ENCODE assay signal across 24 cellular contexts in the genomic region with DNA sequence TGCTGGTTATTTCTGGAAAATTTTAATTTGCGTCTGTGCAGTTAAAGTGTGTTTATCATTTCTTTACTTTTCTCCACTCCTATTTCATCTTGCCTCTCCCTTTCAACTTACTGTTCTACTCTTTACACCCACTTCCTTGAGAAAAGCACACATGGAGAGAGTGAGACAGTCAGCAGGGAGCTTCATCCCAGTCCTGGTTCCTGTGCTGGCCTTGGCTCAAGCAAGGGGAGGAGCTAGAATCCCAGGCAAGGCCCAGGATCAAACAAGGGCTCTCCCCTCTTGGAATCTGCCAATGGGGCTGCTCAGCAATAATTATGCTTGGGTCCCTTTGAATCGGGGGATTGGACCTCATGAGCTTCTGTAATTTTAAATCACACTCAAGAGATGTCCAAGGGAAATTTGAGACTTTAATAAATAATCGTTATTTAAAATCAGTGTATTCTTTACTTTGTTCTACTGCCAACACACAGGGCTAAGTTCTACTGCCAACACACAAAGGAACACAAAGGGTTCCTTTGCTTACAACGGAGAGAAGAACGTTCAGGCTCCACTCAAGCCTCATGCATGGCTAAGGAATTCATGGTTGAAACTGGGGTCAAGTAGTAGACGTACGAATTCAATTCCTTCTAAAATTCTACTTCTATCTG.
DNase-seq lines count a peak whose midpoint lies in the region; ATAC-seq, FAIRE-seq and TF ChIP-seq lines count a peak whose summit lies in the region.
"Had no signal": no experiment of that assay in that cellular context is flagged by ENCODE, and none has a peak within 500 bp of the region (broad histone marks: within the 10 kb centered on the region; RNA-seq: fewer than 3 reads in every experiment).

No MANE protein-coding gene starts in this region.

- H3K79me2 ChIP-seq in PC-3 (ENCODE audit: low read length), result no peaks in the 10 kb centered on the region
- H3K79me2 ChIP-seq in neural progenitor cell (ENCODE audit: low read depth), result no peaks in the 10 kb centered on the region

- H3K4me1 Mint-ChIP-seq in neural progenitor cell, result no peaks in the 10 kb centered on the region

- no peak overlapping the region for H3K4me2 ChIP-seq in PC-3 (ENCODE audit: low read length)
- no peak overlapping the region for H3K4me2 ChIP-seq in neural progenitor cell
- H3K4me2 ChIP-seq: KMS-11 had no signal

- H3K27ac ChIP-seq in PC-3 (ENCODE audit: low read length), result no peak overlapping the region
- no peak overlapping the region for H3K27ac ChIP-seq in left lung
- H3K27ac ChIP-seq in neural progenitor cell, result no peak overlapping the region
- H3K27ac ChIP-seq in uterus, result no peak overlapping the region
- H3K27ac ChIP-seq: HL-60, KMS-11, SK-N-MC had no signal

- H3K36me3 ChIP-seq in PC-3 (ENCODE audit: low read depth, low read length) (no peaks in the 10 kb centered on the region), left lung (no peaks in the 10 kb centered on the region), neural progenitor cell (no peaks in the 10 kb centered on the region), uterus (no peaks in the 10 kb centered on the region)
- H3K36me3 ChIP-seq: HAP-1 had no signal

- intact Hi-C loops in PC-3 (cut with micrococcal nuclease), result no loop called here
- intact Hi-C loops in left lung (cut with DNase I), result no loop called here
- intact Hi-C loops in left ventricle myocardium superior (cut with micrococcal nuclease), result no loop called here
- intact Hi-C loops in uterus (cut with DNase I; ENCODE audit: low total_unique reads), result no loop called here

- no peak for FAIRE-seq in urothelium cell line (lab: Jason Lieb, UNC)
- FAIRE-seq: HTR-8/SVneo had no signal

- no TSS peak for BruUV-seq in PC-3 (replicated peaks; lab: Mats Ljungman, UMichigan)

- H3K9me3 Mint-ChIP-seq in neural progenitor cell, result no peaks in the 10 kb centered on the region

- POLR2A ChIA-PET in PC-3 (lab: Charles Lee; ENCODE audit: unreplicated experiment), result interaction anchor here (0.5 kb wide), 1 partner anchor 581 kb away, joined by 4 read pairs; no protein-coding TSS in a partner anchor

- CTCF ChIA-PET in PC-3 (lab: Charles Lee), result no interaction called here

- H3K9ac ChIP-seq in PC-3 (ENCODE audit: low read length) (no peak overlapping the region), neural progenitor cell (no peak overlapping the region)
- H3K9ac ChIP-seq: KMS-11 had no signal

- no peak overlapping the region for H3K27ac Mint-ChIP-seq in neural progenitor cell
- H3K27ac Mint-ChIP-seq: CD4-positive, alpha-beta T cell had no signal

- H3K4me1 ChIP-seq in PC-3 (ENCODE audit: insufficient read depth, low read length) (no peaks in the 10 kb centered on the region), left lung (no peaks in the 10 kb centered on the region), neural progenitor cell (no peaks in the 10 kb centered on the region), uterus (no peaks in the 10 kb centered on the region)
- H3K4me1 ChIP-seq: HAP-1 had no signal

- TF ChIP-seq CTCF in PC-3 (conservative IDR thresholded peaks at IDR 0.05; ENCODE audit: low read depth, low read length) (no peak), choroid plexus epithelial cell (conservative IDR thresholded peaks at IDR 0.05; ENCODE audit: low read depth, low read length) (no peak), left lung (IDR thresholded peaks at IDR 0.05) (no peak), neural progenitor cell (IDR thresholded peaks at IDR 0.05) (no peak), uterus (IDR thresholded peaks at IDR 0.05) (no peak)

- H2AFZ ChIP-seq in PC-3 (ENCODE audit: low read length), result 0 out of 2 replicates have a peak overlapping the region, but pooled peaks have one; percentile 13
- H2AFZ ChIP-seq in neural progenitor cell (replicated peaks), result no peak overlapping the region

- no peak overlapping the region for H3K4me3 Mint-ChIP-seq in neural progenitor cell
- H3K4me3 Mint-ChIP-seq: CD4-positive, alpha-beta T cell had no signal

- DNase-seq in PC-3 (no peak), choroid plexus epithelial cell (ENCODE audit: low read depth) (peak; percentile 23), left lung (no peak), urothelium cell line (ENCODE audit: low spot score) (no peak), left ventricle myocardium superior (no peak), neural progenitor cell (ENCODE audit: low spot score) (no peak), uterus (no peak)
- DNase-seq: CD4-positive, alpha-beta T cell; COR-L47; DMS79; IMR-90; MV-4-11; NCI-H1105 treated with DMSO at 0.1 percent for 48 hours; NCI-H2029 treated with DMSO at 0.1 percent for 48 hours; NCI-H2171; NCI-H345; NCI-H524; OCI-M1; Right ventricle myocardium superior had no signal

- H3K36me3 Mint-ChIP-seq in neural progenitor cell, result no peaks in the 10 kb centered on the region

- no peaks in the 10 kb centered on the region for H3K9me2 ChIP-seq in PC-3 (replicated peaks; ENCODE audit: low read length)

- no peaks in the 10 kb centered on the region for H3F3A ChIP-seq in PC-3 (ENCODE audit: low read length, unreplicated experiment)
- H3F3A ChIP-seq in neural progenitor cell (ENCODE audit: low read depth), result no peaks in the 10 kb centered on the region

- no peaks in the 10 kb centered on the region for H3K9me3 ChIP-seq in PC-3 (ENCODE audit: low read length)
- no peaks in the 10 kb centered on the region for H3K9me3 ChIP-seq in left lung
- H3K9me3 ChIP-seq in neural progenitor cell (ENCODE audit: low read depth), result no peaks in the 10 kb centered on the region
- no peaks in the 10 kb centered on the region for H3K9me3 ChIP-seq in uterus
- H3K9me3 ChIP-seq: HAP-1 had no signal

- ATAC-seq in PC-3, result no peak
- peak; percentile 26 for ATAC-seq in left lung
- ATAC-seq in left ventricle myocardium superior, result no peak

- no peak overlapping the region for H3K4me3 ChIP-seq in PC-3 (ENCODE audit: low read length)
- H3K4me3 ChIP-seq in choroid plexus epithelial cell (ENCODE audit: low read depth, low read length), result no peak overlapping the region
- no peak overlapping the region for H3K4me3 ChIP-seq in left lung
- H3K4me3 ChIP-seq in neural progenitor cell, result no peak overlapping the region
- no peak overlapping the region for H3K4me3 ChIP-seq in uterus
- H3K4me3 ChIP-seq: HAP-1, SK-N-MC had no signal

- no peak for TF ChIP-seq POLR2A in uterus (IDR thresholded peaks at IDR 0.05)

- H4K20me1 ChIP-seq in PC-3 (ENCODE audit: low read length) (no peaks in the 10 kb centered on the region), neural progenitor cell (ENCODE audit: low read depth) (no peaks in the 10 kb centered on the region)

- H3K27me3 ChIP-seq in PC-3 (ENCODE audit: low read length) (no peaks in the 10 kb centered on the region), left lung (no peaks in the 10 kb centered on the region), neural progenitor cell (no peaks in the 10 kb centered on the region), uterus (no peaks in the 10 kb centered on the region)

- no peaks in the 10 kb centered on the region for H3K27me3 Mint-ChIP-seq in neural progenitor cell (ENCODE audit: insufficient read depth, low read depth)
